Comparison of ENCODE assay signal across 20 cellular contexts in the genomic region with DNA sequence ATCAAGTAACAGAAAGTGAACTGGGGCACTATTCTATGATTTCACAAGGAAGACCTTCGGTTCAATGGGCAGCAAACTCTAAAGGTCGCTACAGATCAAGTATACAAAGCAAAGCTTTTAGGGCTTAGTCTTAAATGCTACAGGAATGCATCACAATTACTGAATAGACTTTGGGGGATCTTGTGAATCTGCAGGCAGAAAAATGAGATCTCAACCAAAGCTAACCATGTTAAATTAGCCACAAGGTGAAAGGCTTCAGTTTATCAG.
DNase-seq lines count a peak whose midpoint lies in the region; ATAC-seq and TF ChIP-seq lines count a peak whose summit lies in the region.
"Had no signal": no experiment of that assay in that cellular context is flagged by ENCODE, and none has a peak within 500 bp of the region (broad histone marks: within the 10 kb centered on the region; RNA-seq: fewer than 3 reads in every experiment).

No MANE protein-coding gene starts in this region.

- ATAC-seq in left ventricle myocardium superior: no peak
- ATAC-seq in gastrocnemius medialis: no peak
- ATAC-seq: Right ventricle myocardium inferior had no signal

- H3K27me3 ChIP-seq in cardiac muscle cell (no peaks in the 10 kb centered on the region), gastrocnemius medialis (no peaks in the 10 kb centered on the region), dorsolateral prefrontal cortex (no peaks in the 10 kb centered on the region)
- H3K27me3 ChIP-seq: SJSA1 had no signal

- H3K36me3 ChIP-seq in cardiac muscle cell (no peaks in the 10 kb centered on the region), gastrocnemius medialis (no peaks in the 10 kb centered on the region)
- H3K36me3 ChIP-seq: SJSA1 had no signal

- H3K4me3 ChIP-seq in cardiac muscle cell: no peak overlapping the region
- H3K4me3 ChIP-seq in gastrocnemius medialis: no peak overlapping the region
- no peak overlapping the region for H3K4me3 ChIP-seq in dorsolateral prefrontal cortex
- H3K4me3 ChIP-seq: SJSA1 had no signal

- H3K27ac ChIP-seq in cardiac muscle cell (peak overlapping the region; percentile 72), gastrocnemius medialis (peak overlapping the region; percentile 25 to 55 (median 40)), dorsolateral prefrontal cortex (no peak overlapping the region)
- H3K27ac ChIP-seq: SJSA1 had no signal

- TF ChIP-seq POLR2A in gastrocnemius medialis (IDR thresholded peaks at IDR 0.05): no peak

- peaks cover 28% of the 10 kb centered on the region for H3K4me1 ChIP-seq in cardiac muscle cell (ENCODE audit: low read depth)
- peaks cover 43 to 44% of the 10 kb centered on the region in 2 donors for H3K4me1 ChIP-seq in gastrocnemius medialis
- H3K4me1 ChIP-seq: SJSA1 had no signal

- intact Hi-C loops in left ventricle myocardium superior (cut with micrococcal nuclease): no loop called here
- intact Hi-C loops in gastrocnemius medialis (cut with DNase I; ENCODE audit: low total_unique reads): no loop called here
- intact Hi-C loops in dorsolateral prefrontal cortex (cut with DNase I): no loop called here

- in situ Hi-C loops in gastrocnemius medialis (cut with MboI; ENCODE audit: low sequenced_read_pairs in 4 of 4): no loop called here

- H3K4me1 Mint-ChIP-seq in brain (peaks cover 26% of the 10 kb centered on the region), nephron (peaks cover 30% of the 10 kb centered on the region)
- H3K4me1 Mint-ChIP-seq: B cell, CD14-positive monocyte, IgD-negative memory B cell had no signal

- H3K4me3 Mint-ChIP-seq in brain (peak overlapping the region in 4 of 5 experiments; percentile 12 to 73 (median 45)), nephron (no peak overlapping the region)
- H3K4me3 Mint-ChIP-seq: B cell, CD14-positive monocyte, IgD-negative memory B cell had no signal

- DNase-seq in cardiac muscle cell (ENCODE audit: low read depth in 1 of 2, low spot score in 1 of 2): no peak
- no peak for DNase-seq in left ventricle myocardium superior
- DNase-seq in gastrocnemius medialis: no peak
- DNase-seq in DMS153 (lab: John Stamatoyannopoulos, UW): no peak
- DNase-seq in dorsolateral prefrontal cortex: no peak
- no peak for DNase-seq in NCI-H2196 (lab: John Stamatoyannopoulos, UW; ENCODE audit: unreplicated experiment)
- DNase-seq: DMS79 treated with DMSO at 0.1 percent for 48 hours; Karpas-422; MV-4-11; NCI-H2029 treated with DMSO at 0.1 percent for 48 hours; NCI-H345; NCI-H774; NK-92 treated with Interleukin-12 subunit alpha and Interleukin-12 subunit beta, amount 100 ng/mL, for 24 hours had no signal

- H3K36me3 Mint-ChIP-seq in brain: no peaks in the 10 kb centered on the region
- H3K36me3 Mint-ChIP-seq in nephron (ENCODE audit: low read depth): no peaks in the 10 kb centered on the region
- H3K36me3 Mint-ChIP-seq: CD14-positive monocyte, IgD-negative memory B cell had no signal

- H3K27me3 Mint-ChIP-seq in brain: peaks cover 2% of the 10 kb centered on the region
- H3K27me3 Mint-ChIP-seq in nephron (ENCODE audit: low read depth): no peaks in the 10 kb centered on the region

- no peaks in the 10 kb centered on the region for H3K9me3 ChIP-seq in cardiac muscle cell (ENCODE audit: low read depth)
- no peaks in the 10 kb centered on the region for H3K9me3 ChIP-seq in gastrocnemius medialis
- H3K9me3 ChIP-seq: SJSA1 had no signal

- no peak for TF ChIP-seq CTCF in cardiac muscle cell (IDR thresholded peaks at IDR 0.05; ENCODE audit: low read depth, low read length)
- TF ChIP-seq CTCF in brain (conservative IDR thresholded peaks at IDR 0.05): no peak
- TF ChIP-seq CTCF in nephron (IDR thresholded peaks at IDR 0.05; ENCODE audit: unreplicated experiment in 3 of 3): no peak
- TF ChIP-seq CTCF in gastrocnemius medialis (IDR thresholded peaks at IDR 0.05 in 4 of 5, conservative IDR thresholded peaks at IDR 0.05 in 1 of 5): no peak
- TF ChIP-seq CTCF in dorsolateral prefrontal cortex (IDR thresholded peaks at IDR 0.05 in 54 of 56, conservative IDR thresholded peaks at IDR 0.05 in 2 of 56; ENCODE audit: low read depth in 1 of 56, partially characterized antibody in 56 of 56): no peak

- peaks cover 0 to 2% (median 0%) of the 10 kb centered on the region in 5 experiments for H3K9me3 Mint-ChIP-seq in brain
- H3K9me3 Mint-ChIP-seq in nephron: no peaks in the 10 kb centered on the region
- H3K9me3 Mint-ChIP-seq: IgD-negative memory B cell had no signal

- H3K27ac Mint-ChIP-seq in brain (peak overlapping the region; percentile 61 to 94 (median 85)), nephron (peak overlapping the region; percentile 75 to 85 (median 83))
- H3K27ac Mint-ChIP-seq: B cell, CD14-positive monocyte, IgD-negative memory B cell had no signal

Comparison
In these comparisons a context has a peak if more than half of its experiments do, and no peak if none do; other contexts are left out.
1. H3K27ac ChIP-seq: peak in cardiac muscle cell (single experiment) and gastrocnemius medialis (4 of 4); none in dorsolateral prefrontal cortex (0 of 59).
2. H3K4me3 Mint-ChIP-seq: peak in brain (4 of 5); none in nephron (0 of 3).